ENCODE assay signal across 2 cellular contexts in genomic region chr10:63266337-63267327, GRCh38.
TF ChIP-seq lines count a peak whose summit lies in the region.

No MANE protein-coding gene starts in this region.

TF ChIP-seq in GM12878, 131 proteins besides CTCF, POLR2A, EP300 and RAD21 (continued from another document):
- TF ChIP-seq NKRF (conservative IDR thresholded peaks at IDR 0.05): no peak
- no peak for TF ChIP-seq SMAD1 (IDR thresholded peaks at IDR 0.05; ENCODE audit: low read depth, partially characterized antibody)
- TF ChIP-seq ZZZ3 (IDR thresholded peaks at IDR 0.05; ENCODE audit: control insufficient read depth, insufficient read length, low read depth): no peak
- no peak for TF ChIP-seq BCL11A (IDR thresholded peaks at IDR 0.05; ENCODE audit: low read depth, low read length)
- TF ChIP-seq BMI1 (IDR thresholded peaks at IDR 0.05; ENCODE audit: borderline replicate concordance): no peak
- TF ChIP-seq JUNB (IDR thresholded peaks at IDR 0.05): no peak
- TF ChIP-seq SKIL (IDR thresholded peaks at IDR 0.05; ENCODE audit: low read depth, poor library complexity, severe bottlenecking): no peak
- no peak for TF ChIP-seq SUPT20H (IDR thresholded peaks at IDR 0.05; ENCODE audit: borderline replicate concordance, control insufficient read depth, low read depth, low read length)
- no peak for TF ChIP-seq YY1 (IDR thresholded peaks at IDR 0.05; ENCODE audit: low read depth, low read length)

TF ChIP-seq in liver, 16 proteins besides CTCF, POLR2A, EP300 and RAD21 (continued from another document):
- TF ChIP-seq ZBTB33 (IDR thresholded peaks at IDR 0.05) (no peak), GABPA (IDR thresholded peaks at IDR 0.05 in 1 of 2, conservative IDR thresholded peaks at IDR 0.05 in 1 of 2) (no peak), MAX (IDR thresholded peaks at IDR 0.05) (no peak), NR2F2 (IDR thresholded peaks at IDR 0.05) (no peak)
